Comparison of ENCODE assay signal across 1 cellular context in genomic region chr9:131099845-131100244, GRCh38. TPM values are rescaled to one million over a fixed set of nuclear protein-coding genes. Genes with fewer than 3 reads are reported as not detected.
"Had no signal": no experiment of that assay in that cellular context is flagged by ENCODE, and none has a peak within 500 bp of the region (broad histone marks: within the 10 kb centered on the region; RNA-seq: fewer than 3 reads in every experiment).

No MANE protein-coding gene starts in this region.

RNA-seq across cellular contexts. Expression of gene AIF1L, which starts 3.5 kb away (rescaled TPM):
- total RNA-seq: natural killer cell treated with Interleukin-12 subunit alpha and Interleukin-12 subunit beta and Interleukin-15 and Interleukin-18, amount 100 ng/mL, for 72 hours had no signal
